ENCODE assay signal across 21 cellular contexts in genomic region chr5:177041936-177042335, GRCh38.
"Had no signal": no experiment of that assay in that cellular context is flagged by ENCODE, and none has a peak within 500 bp of the region (broad histone marks: within the 10 kb centered on the region; RNA-seq: fewer than 3 reads in every experiment).

No MANE protein-coding gene starts in this region.

- DNase-seq: cortex of kidney; dorsolateral prefrontal cortex; effector CD8-positive, alpha-beta T cell; gastrocnemius medialis; heart right ventricle; kidney glomerular epithelial cell; mammary epithelial cell; naive thymus-derived CD4-positive, alpha-beta T cell; sigmoid colon; stimulated activated CD4-positive, alpha-beta T cell treated with anti-CD3 and anti-CD28 coated beads, Interleukin-2, amount 100 ng/mL, for 24 hours; stimulated activated CD4-positive, alpha-beta T cell treated with anti-CD3 and anti-CD28 coated beads, Interleukin-4, amount 100 ng/mL, for 4 hours; stimulated activated naive CD4-positive, alpha-beta T cell; tibial artery; upper lobe of left lung had no signal

- H3K27ac ChIP-seq: gastrocnemius medialis, heart right ventricle, neutrophil, skin epidermis, suprapubic skin, upper lobe of left lung, vagina had no signal

- H3K27me3 ChIP-seq: dorsolateral prefrontal cortex, gastrocnemius medialis, heart right ventricle, neutrophil, sigmoid colon, suprapubic skin, tibial artery, upper lobe of left lung, vagina had no signal

- H3K9me3 Mint-ChIP-seq: naive thymus-derived CD4-positive, alpha-beta T cell had no signal

- H3K4me3 Mint-ChIP-seq: naive thymus-derived CD4-positive, alpha-beta T cell had no signal

- H3K4me1 ChIP-seq: gastrocnemius medialis had no signal

- ATAC-seq: esophagus mucosa; gastrocnemius medialis; heart right ventricle; naive thymus-derived CD4-positive, alpha-beta T cell had no signal

- H3K4me3 ChIP-seq: dorsolateral prefrontal cortex, gastrocnemius medialis, heart right ventricle, sigmoid colon, skin epidermis, suprapubic skin, tibial artery, upper lobe of left lung, vagina had no signal

- FAIRE-seq: endometrium, islet of Langerhans had no signal

- H3K9me3 ChIP-seq: gastrocnemius medialis, heart right ventricle, neutrophil, sigmoid colon, suprapubic skin, tibial artery, upper lobe of left lung, vagina had no signal

- H3K27me3 Mint-ChIP-seq: naive thymus-derived CD4-positive, alpha-beta T cell had no signal
